28 cellular contexts compared by ENCODE assay signal in the genomic region with DNA sequence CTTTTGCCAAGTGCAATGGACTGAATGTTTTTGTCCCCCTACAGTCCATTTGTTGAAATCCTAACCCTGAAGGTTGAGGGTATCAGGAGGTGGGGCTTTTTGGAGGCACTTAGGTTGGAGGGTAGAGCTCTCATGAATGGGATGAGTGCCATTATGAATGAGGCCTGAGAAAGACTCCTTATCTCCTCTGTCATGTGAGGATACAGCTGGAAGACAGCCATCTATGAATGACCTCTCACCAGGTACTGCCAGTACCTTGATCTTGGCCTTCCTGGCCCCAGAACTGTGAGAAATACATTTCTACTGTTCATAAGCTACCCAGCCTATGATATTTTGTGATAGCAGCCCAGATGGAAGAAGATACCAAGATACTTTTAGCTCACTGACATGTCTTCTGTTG.
"Had no signal": no experiment of that assay in that cellular context is flagged by ENCODE, and none has a peak within 500 bp of the region (broad histone marks: within the 10 kb centered on the region; RNA-seq: fewer than 3 reads in every experiment).

No MANE protein-coding gene starts in this region.

- H3K27ac ChIP-seq: coronary artery, epithelial cell of prostate, gastrocnemius medialis, neutrophil, pancreas, right lobe of liver, suprapubic skin, transverse colon, vagina had no signal

- H3K27me3 ChIP-seq: gastrocnemius medialis, neutrophil, pancreas, right lobe of liver, suprapubic skin, transverse colon, vagina had no signal

- H3K36me3 ChIP-seq: gastrocnemius medialis, neutrophil, pancreas, right lobe of liver, suprapubic skin, transverse colon, vagina had no signal

- H3K4me3 ChIP-seq: coronary artery, gastrocnemius medialis, lung, pancreas, right lobe of liver, suprapubic skin, transverse colon, vagina had no signal

- H3K4me1 ChIP-seq: gastrocnemius medialis, pancreas, right lobe of liver, transverse colon had no signal

- H3K9me3 ChIP-seq: gastrocnemius medialis, neutrophil, pancreas, right lobe of liver, suprapubic skin, transverse colon, vagina had no signal

- DNase-seq: effector CD4-positive, alpha-beta T cell; foreskin fibroblast; gastrocnemius medialis; head of caudate nucleus; hippocampal formation; islet precursor cell; kidney glomerular epithelial cell; left colon; naive B cell; pancreas; retina; right lobe of liver; small intestine; stimulated activated CD4-positive, alpha-beta T cell treated with anti-CD3 and anti-CD28 coated beads, Interleukin-12 subunit alpha, Interleukin-12 subunit beta, amount 100 ng/mL, for 4 hours; stimulated activated CD4-positive, alpha-beta T cell treated with anti-CD3 and anti-CD28 coated beads, Interleukin-1b, Interleukin-23, amount 100 ng/mL, for 48 hours; stimulated activated CD4-positive, alpha-beta T cell treated with anti-CD3 and anti-CD28 coated beads, Interleukin-4, amount 100 ng/mL, for 1 hour; stimulated activated CD8-positive, alpha-beta memory T cell treated with anti-CD3 and anti-CD28 coated beads, Interleukin-4, amount 100 ng/mL, for 48 hours; stimulated activated naive CD4-positive, alpha-beta T cell; stimulated activated naive CD8-positive, alpha-beta T cell treated with anti-CD3 and anti-CD28 coated beads, Interleukin-15, amount 100 ng/mL, for 72 hours; transverse colon had no signal

- ATAC-seq: esophagus mucosa; gastrocnemius medialis; left colon; natural killer cell treated with Interleukin-12 subunit alpha and Interleukin-12 subunit beta and Interleukin-15 and Interleukin-18, amount 100 ng/mL, for 72 hours; pancreas; right lobe of liver; stimulated activated naive CD8-positive, alpha-beta T cell treated with anti-CD3 and anti-CD28 coated beads, Interleukin-15, amount 100 ng/mL, for 72 hours had no signal
